ENCODE assay signal across 8 cellular contexts in genomic region chr14:57228320-57228719, GRCh38. TPM values are rescaled to one million over a fixed set of nuclear protein-coding genes. Genes with fewer than 3 reads are reported as not detected.
A peak's percentile ranks its signal among the peaks of the same experiment; 100 is the strongest.
DNase-seq lines count a peak whose midpoint lies in the region; ATAC-seq, FAIRE-seq and TF ChIP-seq lines count a peak whose summit lies in the region.
"Not testable (repeated sequence)": the region's sequence is repeated elsewhere in the genome, so short reads cannot be mapped to it uniquely, and the experiment has no call there.

No MANE protein-coding gene starts in this region.

- peaks cover 34 to 56% of the 10 kb centered on the region in 2 experiments for H3K36me3 ChIP-seq in HEK293 (ENCODE audit: control insufficient read depth in 2 of 2, insufficient read depth in 1 of 2, low read length in 2 of 2)
- peaks cover 44% of the 10 kb centered on the region; the same call in 2 of the 3 replicates for H3K36me3 ChIP-seq in K562 (ENCODE audit: control insufficient read depth, insufficient read depth, low read length)
- H3K36me3 ChIP-seq in HepG2 (replicated peaks in 1 of 2; ENCODE audit: control insufficient read depth in 1 of 2, insufficient read depth in 2 of 2, low read length in 2 of 2), result not testable (repeated sequence)

- in situ Hi-C loops in K562 (cut with MboI); HepG2 (cut with HindIII; ENCODE audit: extremely low pct_ligation_motif_present, low pct_unique_long_range_greater_than_20kb): not testable (repeated sequence)

- not testable (repeated sequence) for H3K27me3 ChIP-seq in K562 (ENCODE audit: control insufficient read depth in 2 of 2, insufficient read depth in 2 of 2, low read length in 2 of 2); HepG2 (ENCODE audit: control insufficient read depth in 1 of 2, insufficient read depth in 2 of 2, low read length in 2 of 2)

- WGBS in K562 (ENCODE audit: insufficient coverage, low coverage, missing lambda C conversion rate), result 100% methylated on average over 1 of the region's 2 CpGs
- WGBS in HepG2 (ENCODE audit: low lambda C conversion rate), result 100% methylated on average over 2 of the region's 2 CpGs

- TF ChIP-seq CTCF in HEK293 (tag by site-specific recombination; IDR thresholded peaks at IDR 0.05); WTC11 (IDR thresholded peaks at IDR 0.05); K562 (IDR thresholded peaks at IDR 0.05 in 2 of 3, conservative IDR thresholded peaks at IDR 0.05 in 1 of 3; ENCODE audit: insufficient read depth in 2 of 3, low read depth in 1 of 3, low read length in 3 of 3); endothelial cell (IDR thresholded peaks at IDR 0.05; ENCODE audit: unreplicated experiment); HepG2 (CRISPR knock-in tag; IDR thresholded peaks at IDR 0.05); progenitor cell of endocrine pancreas (IDR thresholded peaks at IDR 0.05; ENCODE audit: unreplicated experiment): not testable (repeated sequence)

- not testable (repeated sequence) for H3K9ac ChIP-seq in K562 (ENCODE audit: insufficient read depth in 1 of 2, low read depth in 2 of 2, low read length in 2 of 2); HepG2 (ENCODE audit: insufficient read depth, low read depth, low read length)

- not testable (repeated sequence) for H3K27ac ChIP-seq in HEK293 (ENCODE audit: extremely low read depth, low read depth, low read length); K562 (ENCODE audit: extremely low read depth, low read depth, low read length); HepG2 (ENCODE audit: extremely low read length, insufficient read depth, low read length)

- H3K4me3 Mint-ChIP-seq in WTC11; progenitor cell of endocrine pancreas (ENCODE audit: low read depth): not testable (repeated sequence)
- peak overlapping the region; percentile 47 for H3K4me3 Mint-ChIP-seq in endothelial cell (ENCODE audit: unreplicated experiment)

- POLR2A ChIA-PET in HEK293 (lab: Yijun Ruan, JAX); WTC11 (lab: Charles Lee); K562 (lab: Yijun Ruan, JAX); HepG2 (lab: Yijun Ruan, JAX): not testable (repeated sequence)

- FAIRE-seq in K562 (lab: Jason Lieb, UNC); HepG2 (lab: Jason Lieb, UNC): not testable (repeated sequence)
- peak; percentile 46 for FAIRE-seq in urothelium cell line (lab: Jason Lieb, UNC)

- TF ChIP-seq POLR2A in K562 (conservative IDR thresholded peaks at IDR 0.05); HepG2 (IDR thresholded peaks at IDR 0.05; ENCODE audit: insufficient read depth in 1 of 2, low read depth in 2 of 2, low read length in 2 of 2): not testable (repeated sequence)

- not testable (repeated sequence) for H3K4me3 ChIP-seq in HEK293 (ENCODE audit: low read depth, low read length); K562; HepG2 (replicated peaks in 1 of 3; ENCODE audit: insufficient read depth in 1 of 3, low read depth in 2 of 3, low read length in 3 of 3)

- intact Hi-C loops in K562 (cut with micrococcal nuclease); HepG2 (cut with micrococcal nuclease; ENCODE audit: unreplicated experiment): not testable (repeated sequence)

- DNase-seq in WTC11 (ENCODE audit: low spot score); K562 (ENCODE audit: extremely low read depth in 1 of 4, low spot score in 3 of 4); endothelial cell (ENCODE audit: low spot score); HepG2 (ENCODE audit: low spot score); progenitor cell of endocrine pancreas (ENCODE audit: low spot score, unreplicated experiment); urothelium cell line (ENCODE audit: low spot score): not testable (repeated sequence)

- H3K4me1 ChIP-seq in HEK293 (ENCODE audit: control insufficient read depth, insufficient read depth, low read length); K562 (replicated peaks in 1 of 2; ENCODE audit: control insufficient read depth in 2 of 2, insufficient read depth in 2 of 2, low read length in 2 of 2); HepG2 (ENCODE audit: insufficient read depth, low read length): not testable (repeated sequence)

- not testable (repeated sequence) for BruUV-seq in K562 (replicated peaks; lab: Mats Ljungman, UMichigan); HepG2 (replicated peaks; lab: Mats Ljungman, UMichigan)

- H3K9me1 ChIP-seq in K562 (ENCODE audit: control insufficient read depth, insufficient read depth, low read length), result not testable (repeated sequence)

- not testable (repeated sequence) for H3K9me3 ChIP-seq in HEK293 (ENCODE audit: control insufficient read depth, insufficient read depth, low read depth, low read length); K562 (replicated peaks; ENCODE audit: control insufficient read depth, insufficient read depth, low read depth, low read length); HepG2 (ENCODE audit: low read length)

- H2AFZ ChIP-seq in K562 (ENCODE audit: low read depth, low read length); HepG2 (ENCODE audit: low read length): not testable (repeated sequence)

- not testable (repeated sequence) for H3K79me2 ChIP-seq in K562 (ENCODE audit: control insufficient read depth, insufficient read depth, low read length); HepG2 (ENCODE audit: insufficient read depth, low read length)

- CTCF ChIA-PET in HEK293 (lab: Yijun Ruan, JAX); WTC11 (lab: Charles Lee); K562 (lab: Yijun Ruan, JAX; ENCODE audit: low intra/inter-chr PET ratio); HepG2 (lab: Yijun Ruan, JAX; ENCODE audit: low intra/inter-chr PET ratio, low total read pairs): not testable (repeated sequence)

- not testable (repeated sequence) for H3K4me2 ChIP-seq in K562 (ENCODE audit: insufficient read depth, low read length); HepG2 (ENCODE audit: low read depth, low read length)

- H3K36me3 Mint-ChIP-seq in WTC11, result peaks cover 42% of the 10 kb centered on the region
- H3K36me3 Mint-ChIP-seq in endothelial cell (ENCODE audit: low read depth, unreplicated experiment), result peaks cover 27% of the 10 kb centered on the region
- peaks cover 39% of the 10 kb centered on the region for H3K36me3 Mint-ChIP-seq in progenitor cell of endocrine pancreas (ENCODE audit: insufficient read depth)

- not testable (repeated sequence) for H3K9me3 Mint-ChIP-seq in WTC11; endothelial cell (ENCODE audit: unreplicated experiment); progenitor cell of endocrine pancreas (ENCODE audit: low read depth)

- not testable (repeated sequence) for H3K27me3 Mint-ChIP-seq in WTC11 (ENCODE audit: low read depth); endothelial cell (ENCODE audit: unreplicated experiment); progenitor cell of endocrine pancreas

- H4K20me1 ChIP-seq in K562 (replicated peaks; ENCODE audit: control insufficient read depth, insufficient read depth, low read length); HepG2 (ENCODE audit: insufficient read depth, low read length): not testable (repeated sequence)

- TF ChIP-seq RAD21 in K562 (CRISPR knock-in tag; conservative IDR thresholded peaks at IDR 0.05 in 1 of 2, IDR thresholded peaks at IDR 0.05 in 1 of 2); HepG2 (CRISPR knock-in tag; IDR thresholded peaks at IDR 0.05): not testable (repeated sequence)

- peaks cover 37% of the 10 kb centered on the region for H3K4me1 Mint-ChIP-seq in WTC11
- not testable (repeated sequence) for H3K4me1 Mint-ChIP-seq in endothelial cell (ENCODE audit: unreplicated experiment)
- peaks cover 15% of the 10 kb centered on the region for H3K4me1 Mint-ChIP-seq in progenitor cell of endocrine pancreas (ENCODE audit: low read depth)

- H3K27ac Mint-ChIP-seq in WTC11; endothelial cell (ENCODE audit: unreplicated experiment): not testable (repeated sequence)
- H3K27ac Mint-ChIP-seq in progenitor cell of endocrine pancreas, result peak overlapping the region; percentile 19

- not testable (repeated sequence) for TF ChIP-seq EP300 in K562 (IDR thresholded peaks at IDR 0.05; ENCODE audit: low read length); HepG2 (IDR thresholded peaks at IDR 0.05; ENCODE audit: low read depth in 2 of 2, low read length in 2 of 2); HepG2 (CRISPR knock-in tag; IDR thresholded peaks at IDR 0.05; ENCODE audit: borderline replicate concordance)

- ATAC-seq in SK-N-SH treated with all-trans-retinoic acid at 6 μM for 48 hours, WTC11, K562, HepG2: not testable (repeated sequence)

RNA-seq across cellular contexts. Expression of gene EXOC5, which starts 40.4 kb away (rescaled TPM):
- total RNA-seq in WTC11 (2021), result 71.5 to 80.4 TPM (median 74.2 TPM) in 3 replicates
- total RNA-seq in K562 (2011; cell fraction: chromatin; rRNA removed; ENCODE audit: low replicate concordance), result 10.9 and 58.0 TPM in 2 replicates
- total RNA-seq in K562 (2011; cell fraction: nucleolus; rRNA removed), result 8.3 and 8.9 TPM in 2 replicates
- total RNA-seq in K562 (2011; cell fraction: nucleoplasm; rRNA removed), result 17.5 and 29.0 TPM in 2 replicates
- total RNA-seq in K562 (2014; rRNA removed), result 20.1 and 24.1 TPM in 2 replicates
- total RNA-seq in K562 (2014; rRNA removed; fragmentation: Illumina TruSeq; extraction: Trizol), result 50.3 and 59.2 TPM in 2 replicates
- 30.4 and 35.2 TPM in 2 replicates for total RNA-seq in K562 (2015; rRNA removed; fragmentation: Illumina TruSeq; extraction: Trizol)
- total RNA-seq in K562 (2021), result 42.2 and 45.5 TPM in 2 replicates
- 31.7 and 44.2 TPM in 2 replicates for polyA plus RNA-seq in K562 (2011; rRNA removed)
- polyA plus RNA-seq in K562 (2011; cell fraction: cytosol; rRNA removed), result 10.9 and 18.7 TPM in 2 replicates
- polyA plus RNA-seq in K562 (2011; cell fraction: nucleus; rRNA removed), result 9.1 and 12.9 TPM in 2 replicates
- polyA plus RNA-seq in K562 (2012), result 22.5 and 26.0 TPM in 2 replicates
- 27.3 and 32.0 TPM in 2 replicates for polyA plus RNA-seq in K562 (2014; fragmentation: Illumina TruSeq; extraction: Trizol)
- polyA plus RNA-seq in K562 (2014; fragmentation: Nextera tagmentation; extraction: Ambion mirVana), result 1 to 10 TPM; 5.7 to 7.7 TPM
- 19.9 TPM in 2 replicates for polyA plus RNA-seq in K562 (2014; rRNA removed)
- 51.2 and 62.9 TPM in 2 replicates for polyA minus RNA-seq in K562 (2011; rRNA and poly(A)+ RNA removed)
- polyA minus RNA-seq in K562 (2011; cell fraction: cytosol; rRNA and poly(A)+ RNA removed), result 28.8 and 32.9 TPM in 2 replicates
- polyA minus RNA-seq in K562 (2011; cell fraction: nucleus; rRNA and poly(A)+ RNA removed), result 11.3 and 16.1 TPM in 2 replicates
- total RNA-seq in endothelial cell (ENCODE audit: unreplicated experiment), result 131 TPM
- total RNA-seq in HepG2 (2016; rRNA removed; fragmentation: Illumina TruSeq; extraction: Trizol), result 43.8 and 76.6 TPM in 2 replicates
- total RNA-seq in HepG2 (2016; cell fraction: cytosol; rRNA removed; fragmentation: Illumina TruSeq; extraction: Trizol; ENCODE audit: low read depth), result 11.7 and 14.1 TPM in 2 replicates
- total RNA-seq in HepG2 (2016; cell fraction: insoluble cytoplasmic fraction; rRNA removed; fragmentation: Illumina TruSeq; extraction: Trizol), result 45.0 and 72.8 TPM in 2 replicates
- 37.8 and 39.6 TPM in 2 replicates for total RNA-seq in HepG2 (2016; cell fraction: membrane; rRNA removed; fragmentation: Illumina TruSeq; extraction: Trizol)
- 26.9 and 28.1 TPM in 2 replicates for total RNA-seq in HepG2 (2016; cell fraction: nucleus; rRNA removed; fragmentation: Illumina TruSeq; extraction: Trizol)
- polyA plus RNA-seq in HepG2 (2011; rRNA removed), result 12.1 and 15.1 TPM in 2 replicates
- 7.2 and 11.3 TPM in 2 replicates for polyA plus RNA-seq in HepG2 (2011; cell fraction: cytosol; rRNA removed)
- polyA plus RNA-seq in HepG2 (2011; cell fraction: nucleus; rRNA removed), result 5.2 and 7.2 TPM in 2 replicates
- 18.6 and 23.2 TPM in 2 replicates for polyA plus RNA-seq in HepG2 (2012)
- polyA plus RNA-seq in HepG2 (2016; cell fraction: cytosol; fragmentation: Illumina TruSeq; extraction: Trizol; ENCODE audit: low read depth), result 3.3 and 4.7 TPM in 2 replicates
- 47.1 and 53.1 TPM in 2 replicates for polyA plus RNA-seq in HepG2 (2016; cell fraction: insoluble cytoplasmic fraction; fragmentation: Illumina TruSeq; extraction: Trizol; ENCODE audit: low read depth)
- 14.6 and 15.6 TPM in 2 replicates for polyA plus RNA-seq in HepG2 (2016; cell fraction: membrane; fragmentation: Illumina TruSeq; extraction: Trizol; ENCODE audit: low read depth)
- polyA plus RNA-seq in HepG2 (2016; cell fraction: nucleus; fragmentation: Illumina TruSeq; extraction: Trizol; ENCODE audit: insufficient read depth, low read depth), result 19.0 and 22.3 TPM in 2 replicates
- 7.5 and 11.4 TPM in 2 replicates for polyA minus RNA-seq in HepG2 (2011; rRNA and poly(A)+ RNA removed; ENCODE audit: low replicate concordance)
- 17.1 and 20.3 TPM in 2 replicates for polyA minus RNA-seq in HepG2 (2011; cell fraction: cytosol; rRNA and poly(A)+ RNA removed)
- polyA minus RNA-seq in HepG2 (2011; cell fraction: nucleus; rRNA and poly(A)+ RNA removed), result 28.6 and 33.4 TPM in 2 replicates
- 88.8 and 88.9 TPM in 2 replicates for total RNA-seq in progenitor cell of endocrine pancreas

RNA-seq across cellular contexts. Expression of gene AP5M1, which starts 40.5 kb away (rescaled TPM):
- total RNA-seq in WTC11 (2021) (40.4 to 48.5 TPM (median 43.8 TPM) in 3 replicates), K562 (2014; rRNA removed) (12.7 and 16.1 TPM in 2 replicates), K562 (2014; rRNA removed; fragmentation: Illumina TruSeq; extraction: Trizol) (32.6 and 37.5 TPM in 2 replicates), K562 (2015; rRNA removed; fragmentation: Illumina TruSeq; extraction: Trizol) (27.6 and 28.2 TPM in 2 replicates), K562 (2021) (30.9 and 34.4 TPM in 2 replicates), endothelial cell (ENCODE audit: unreplicated experiment) (153 TPM), HepG2 (2016; rRNA removed; fragmentation: Illumina TruSeq; extraction: Trizol) (35.0 and 49.4 TPM in 2 replicates), progenitor cell of endocrine pancreas (44.1 and 48.1 TPM in 2 replicates)
- total RNA-seq in K562 (2011; cell fraction: chromatin; rRNA removed; ENCODE audit: low replicate concordance), result 15.3 and 43.8 TPM in 2 replicates
- 9.8 and 13.7 TPM in 2 replicates for total RNA-seq in K562 (2011; cell fraction: nucleolus; rRNA removed)
- total RNA-seq in K562 (2011; cell fraction: nucleoplasm; rRNA removed), result 20.7 and 40.5 TPM in 2 replicates
- polyA plus RNA-seq in K562 (2011; rRNA removed) (27.0 and 35.6 TPM in 2 replicates), K562 (2014; fragmentation: Illumina TruSeq; extraction: Trizol) (25.8 and 29.7 TPM in 2 replicates), K562 (2014; fragmentation: Nextera tagmentation; extraction: Ambion mirVana) (10 to 100 TPM; 44.2 to 51.7 TPM), K562 (2014; rRNA removed) (20.9 and 22.0 TPM in 2 replicates), HepG2 (2011; rRNA removed) (14.8 and 15.2 TPM in 2 replicates)
- 11.1 and 21.6 TPM in 2 replicates for polyA plus RNA-seq in K562 (2011; cell fraction: cytosol; rRNA removed)
- 12.4 and 17.5 TPM in 2 replicates for polyA plus RNA-seq in K562 (2011; cell fraction: nucleus; rRNA removed)
- 16.9 and 18.9 TPM in 2 replicates for polyA plus RNA-seq in K562 (2012)
- polyA minus RNA-seq in K562 (2011; rRNA and poly(A)+ RNA removed), result 49.6 and 57.8 TPM in 2 replicates
- polyA minus RNA-seq in K562 (2011; cell fraction: cytosol; rRNA and poly(A)+ RNA removed), result 17.8 and 19.0 TPM in 2 replicates
- polyA minus RNA-seq in K562 (2011; cell fraction: nucleus; rRNA and poly(A)+ RNA removed), result 17.4 and 33.0 TPM in 2 replicates
- total RNA-seq in HepG2 (2016; cell fraction: cytosol; rRNA removed; fragmentation: Illumina TruSeq; extraction: Trizol; ENCODE audit: low read depth), result 7.9 and 8.0 TPM in 2 replicates
- 32.1 and 50.3 TPM in 2 replicates for total RNA-seq in HepG2 (2016; cell fraction: insoluble cytoplasmic fraction; rRNA removed; fragmentation: Illumina TruSeq; extraction: Trizol)
- total RNA-seq in HepG2 (2016; cell fraction: membrane; rRNA removed; fragmentation: Illumina TruSeq; extraction: Trizol), result 16.7 and 17.0 TPM in 2 replicates
- 27.4 and 31.2 TPM in 2 replicates for total RNA-seq in HepG2 (2016; cell fraction: nucleus; rRNA removed; fragmentation: Illumina TruSeq; extraction: Trizol)
- 8.0 and 12.4 TPM in 2 replicates for polyA plus RNA-seq in HepG2 (2011; cell fraction: cytosol; rRNA removed)
- polyA plus RNA-seq in HepG2 (2011; cell fraction: nucleus; rRNA removed), result 14.7 and 17.3 TPM in 2 replicates
- 15.2 and 16.3 TPM in 2 replicates for polyA plus RNA-seq in HepG2 (2012)
- 1.7 and 2.0 TPM in 2 replicates for polyA plus RNA-seq in HepG2 (2016; cell fraction: cytosol; fragmentation: Illumina TruSeq; extraction: Trizol; ENCODE audit: low read depth)
- 35.2 and 38.3 TPM in 2 replicates for polyA plus RNA-seq in HepG2 (2016; cell fraction: insoluble cytoplasmic fraction; fragmentation: Illumina TruSeq; extraction: Trizol; ENCODE audit: low read depth)
- polyA plus RNA-seq in HepG2 (2016; cell fraction: membrane; fragmentation: Illumina TruSeq; extraction: Trizol; ENCODE audit: low read depth), result 6.3 and 7.1 TPM in 2 replicates
- polyA plus RNA-seq in HepG2 (2016; cell fraction: nucleus; fragmentation: Illumina TruSeq; extraction: Trizol; ENCODE audit: insufficient read depth, low read depth), result 21.5 and 26.5 TPM in 2 replicates
- 24.6 and 53.9 TPM in 2 replicates for polyA minus RNA-seq in HepG2 (2011; rRNA and poly(A)+ RNA removed; ENCODE audit: low replicate concordance)
- polyA minus RNA-seq in HepG2 (2011; cell fraction: cytosol; rRNA and poly(A)+ RNA removed), result 13.2 and 17.5 TPM in 2 replicates
- polyA minus RNA-seq in HepG2 (2011; cell fraction: nucleus; rRNA and poly(A)+ RNA removed), result 58.5 and 62.4 TPM in 2 replicates
